ENCODE assay signal across 10 cellular contexts in the genomic region with DNA sequence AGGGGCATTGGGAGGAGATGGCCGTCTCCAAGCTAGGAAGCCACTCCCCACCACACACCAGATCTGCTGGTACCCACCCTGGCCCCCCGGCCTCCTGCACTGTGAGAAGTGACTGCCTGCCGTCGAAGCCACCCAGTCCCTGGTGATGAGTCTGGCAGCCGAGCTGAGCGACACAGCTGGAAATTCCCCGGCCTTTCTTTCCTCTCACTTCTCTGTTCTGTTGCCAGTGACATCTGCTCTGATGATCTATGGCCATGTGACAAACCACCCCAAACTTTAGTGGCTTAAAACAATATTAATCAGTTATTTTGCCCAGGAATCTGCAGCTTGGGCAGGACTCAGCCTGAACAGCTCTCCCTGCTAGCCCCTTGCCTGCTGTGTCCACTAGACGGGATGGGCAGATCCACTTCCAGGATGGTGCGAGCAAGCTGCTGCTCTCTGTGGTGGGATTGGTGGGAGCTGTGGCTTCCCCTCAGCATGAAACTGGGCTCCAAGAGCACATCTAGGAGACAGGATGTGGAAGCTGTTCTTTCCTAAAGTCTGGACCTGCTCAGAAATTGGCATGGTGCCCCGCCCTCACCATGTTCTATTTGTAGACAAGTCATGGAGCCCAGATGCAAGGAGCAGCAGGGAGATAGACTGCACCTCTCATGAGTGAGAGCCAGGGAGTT.
A peak's percentile ranks its signal among the peaks of the same experiment; 100 is the strongest.
DNase-seq lines count a peak whose midpoint lies in the region; ATAC-seq and TF ChIP-seq lines count a peak whose summit lies in the region.
"Had no signal": no experiment of that assay in that cellular context is flagged by ENCODE, and none has a peak within 500 bp of the region (broad histone marks: within the 10 kb centered on the region; RNA-seq: fewer than 3 reads in every experiment).

No MANE protein-coding gene starts in this region.

- CTCF ChIA-PET in RWPE1 (lab: Yijun Ruan, JAX): interaction anchor here (0.9 kb wide), 1 partner anchor 8 kb away, joined by 4 read pairs; no protein-coding TSS in a partner anchor

- no peak overlapping the region for H3K56ac ChIP-seq in H9 (ENCODE audit: insufficient read length, low read depth, low read length)

- no peak overlapping the region for H3K18ac ChIP-seq in H9 (ENCODE audit: insufficient read length, low read depth, low read length)

- H2AK5ac ChIP-seq in H9 (ENCODE audit: insufficient read length, low read length): no peak overlapping the region

- H3K27ac Mint-ChIP-seq in H9: no peak overlapping the region

- no peak overlapping the region for H2BK15ac ChIP-seq in H9 (ENCODE audit: low read depth, low read length)

- H4K5ac ChIP-seq in H9 (ENCODE audit: insufficient read length, low read depth, low read length): no peak overlapping the region

- H3K27ac ChIP-seq in RWPE1 (no peak overlapping the region), H9 (ENCODE audit: insufficient read length, low read depth, low read length) (no peak overlapping the region)
- H3K27ac ChIP-seq: C4-2B, lower lobe of right lung had no signal

- H3K4me2 ChIP-seq in H9 (ENCODE audit: insufficient read depth, insufficient read length, low read length): no peak overlapping the region

- no peaks in the 10 kb centered on the region for H4K20me1 ChIP-seq in H9 (ENCODE audit: control insufficient read depth, insufficient read depth, insufficient read length)

- H3K4ac ChIP-seq in H9 (ENCODE audit: low read depth, low read length): no peak overlapping the region

- H2AFZ ChIP-seq in H9 (ENCODE audit: low read length): no peak overlapping the region

- no peak overlapping the region for H2BK20ac ChIP-seq in H9 (ENCODE audit: low read depth, low read length, poor library complexity, severe bottlenecking)

- H2BK120ac ChIP-seq in H9 (ENCODE audit: low read depth, low read length, poor library complexity, severe bottlenecking): no peak overlapping the region

- H3K9me3 ChIP-seq in H9 (ENCODE audit: control insufficient read depth, low read depth, low read length): no peaks in the 10 kb centered on the region
- H3K9me3 ChIP-seq: lower lobe of right lung had no signal

- no peaks in the 10 kb centered on the region for H3K23me2 ChIP-seq in H9 (ENCODE audit: insufficient read length, low read depth, low read length, poor library complexity, severe bottlenecking)

- no peak overlapping the region for H3K9ac ChIP-seq in H9 (ENCODE audit: extremely low read depth, insufficient read length, low read length)

- TF ChIP-seq CTCF in RWPE1 (conservative IDR thresholded peaks at IDR 0.05; ENCODE audit: low read depth) (no peak), H9 (conservative IDR thresholded peaks at IDR 0.05) (no peak)

- POLR2A ChIA-PET in RWPE1 (lab: Yijun Ruan, JAX; ENCODE audit: low non-redundant PET): no interaction called here

- no peak overlapping the region for H4K8ac ChIP-seq in H9 (replicated peaks; ENCODE audit: insufficient read length, low read depth, low read length)

- no peaks in the 10 kb centered on the region for H3K79me2 ChIP-seq in H9 (ENCODE audit: insufficient read depth, low read length)

- no peaks in the 10 kb centered on the region; a peak in 1 of 7 replicates for H3K36me3 Mint-ChIP-seq in H9 (ENCODE audit: insufficient read depth in 1 of 3, low read depth in 3 of 3)

- peak; percentile 90 for ATAC-seq in HG03025 (IDR thresholded peaks at IDR 0.05; ENCODE audit: low FRiP score, unreplicated experiment)

- H3K9me3 Mint-ChIP-seq in H9: no peaks in the 10 kb centered on the region; a peak in 1 of 5 replicates

- no peak overlapping the region for H3K14ac ChIP-seq in H9 (ENCODE audit: insufficient read depth, low read length)

- H2BK12ac ChIP-seq in H9 (ENCODE audit: insufficient read length, low read depth, low read length): no peak overlapping the region

- no peak overlapping the region for H3K4me3 Mint-ChIP-seq in H9

- H2BK5ac ChIP-seq in H9 (ENCODE audit: insufficient read length, low read length): no peak overlapping the region

- H3K27me3 ChIP-seq in H9 (ENCODE audit: insufficient read depth, low read length): no peaks in the 10 kb centered on the region

- WGBS in H9 (ENCODE audit: extremely low coverage, insufficient read length, low lambda C conversion rate): no CpG with 5 or more reads among the region's 10 CpGs

- no peaks in the 10 kb centered on the region for H3K79me1 ChIP-seq in H9 (ENCODE audit: insufficient read depth, low read depth, low read length, poor library complexity, severe bottlenecking)

- H4K91ac ChIP-seq in H9 (ENCODE audit: insufficient read length, low read depth, low read length): no peak overlapping the region

- no peak overlapping the region for H3T11ph ChIP-seq in H9 (ENCODE audit: low read length)

- H3K23ac ChIP-seq in H9 (ENCODE audit: insufficient read length, low read depth, low read length): no peak overlapping the region

- H3K27me3 Mint-ChIP-seq in H9 (ENCODE audit: low read depth): peaks cover 4% of the 10 kb centered on the region

- DNase-seq in A172 (ENCODE audit: low spot score) (peak; percentile 44), GM19238 (ENCODE audit: insufficient read length, low spot score) (peak; percentile 72), ecto neural progenitor cell (ENCODE audit: low spot score) (peak; percentile 23), RWPE1 (ENCODE audit: low spot score) (no peak), HK-2 (ENCODE audit: unreplicated experiment) (no peak), H9 (no peak)
- no peak for DNase-seq in stimulated activated naive CD4-positive, alpha-beta T cell treated with Interleukin-2 at 50 U/mL for 16 hours (lab: John Stamatoyannopoulos, UW)
- DNase-seq: lower lobe of right lung had no signal

- peaks cover 2 to 5% of the 10 kb centered on the region in 2 experiments for H3K4me1 Mint-ChIP-seq in H9

- no peaks in the 10 kb centered on the region for H3K4me1 ChIP-seq in H9 (ENCODE audit: insufficient read depth, low read length)

Comparison
In these comparisons a context has a peak if more than half of its experiments do, and no peak if none do; other contexts are left out.
1. DNase-seq: peak in A172 (single experiment), GM19238 (single experiment) and ecto neural progenitor cell (single experiment); none in RWPE1 (single experiment), HK-2 (single experiment), stimulated activated naive CD4-positive, alpha-beta T cell treated with Interleukin-2 at 50 U/mL for 16 hours (single experiment) and H9 (single experiment).